ENCODE assay signal across 18 cellular contexts in the genomic region with DNA sequence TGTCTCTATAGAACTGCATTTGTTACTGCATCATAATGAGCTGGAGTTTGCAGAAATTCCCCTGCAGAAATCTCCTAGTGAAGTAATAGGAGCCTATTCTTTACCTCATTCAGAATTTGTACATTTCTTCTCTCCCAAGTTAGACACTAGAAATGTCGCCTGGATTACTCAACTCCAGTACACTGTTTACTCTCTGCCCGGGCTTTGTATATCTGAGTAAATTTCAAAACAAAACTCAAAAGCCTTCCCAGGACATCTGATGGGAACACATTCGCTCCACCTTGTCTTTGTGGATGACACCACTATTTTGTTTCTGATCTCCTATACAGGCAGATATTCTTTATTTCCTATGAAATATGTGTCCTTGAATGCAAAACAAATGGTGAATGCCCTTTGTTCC.
DNase-seq lines count a peak whose midpoint lies in the region; ATAC-seq and TF ChIP-seq lines count a peak whose summit lies in the region.
"Had no signal": no experiment of that assay in that cellular context is flagged by ENCODE, and none has a peak within 500 bp of the region (broad histone marks: within the 10 kb centered on the region; RNA-seq: fewer than 3 reads in every experiment).

No MANE protein-coding gene starts in this region.

- H3K4me3 ChIP-seq in breast epithelium = no peak overlapping the region
- H3K4me3 ChIP-seq in mesenchymal stem cell (ENCODE audit: insufficient read depth in 1 of 2, low read depth in 1 of 2, low read length in 2 of 2) = no peak overlapping the region
- H3K4me3 ChIP-seq: A549; BLaER1 treated with 17β-estradiol and CSF1 and Interleukin-3, amounts not matched to agents 10 nM and 100 nM had no signal

- WGBS in mesenchymal stem cell = 42% methylated on average over 2 of the region's 3 CpGs

- intact Hi-C loops in MCF 10A (cut with micrococcal nuclease) = no loop called here
- intact Hi-C loops in breast epithelium (cut with DNase I; ENCODE audit: low total_unique reads) = no loop called here

- H3K4me1 Mint-ChIP-seq in MCF 10A (ENCODE audit: insufficient read depth, unreplicated experiment) = peaks cover 4% of the 10 kb centered on the region
- H3K4me1 Mint-ChIP-seq: B cell had no signal

- H3K27ac Mint-ChIP-seq in MCF 10A (ENCODE audit: low read depth, unreplicated experiment) = no peak overlapping the region
- H3K27ac Mint-ChIP-seq: B cell; CD4-positive, alpha-beta T cell; CD8-positive, alpha-beta T cell had no signal

- no peak overlapping the region for H2BK5ac ChIP-seq in mesenchymal stem cell (ENCODE audit: low read depth, low read length, poor library complexity, severe bottlenecking)

- TF ChIP-seq POLR2A in breast epithelium (IDR thresholded peaks at IDR 0.05) = no peak

- no peak overlapping the region for H2BK120ac ChIP-seq in mesenchymal stem cell (ENCODE audit: low read depth, low read length)

- CTCF ChIA-PET in MCF 10A (lab: Yijun Ruan, JAX) = no interaction called here

- no peak overlapping the region for H3K4ac ChIP-seq in mesenchymal stem cell (ENCODE audit: low read depth in 1 of 2, low read length in 2 of 2)

- no peak overlapping the region for H4K8ac ChIP-seq in mesenchymal stem cell (ENCODE audit: low read length)

- no peak overlapping the region for H3K4me3 Mint-ChIP-seq in MCF 10A (ENCODE audit: unreplicated experiment)
- H3K4me3 Mint-ChIP-seq: B cell; CD4-positive, alpha-beta T cell; CD8-positive, alpha-beta T cell had no signal

- H3K79me1 ChIP-seq in mesenchymal stem cell (replicated peaks; ENCODE audit: low read length, poor library complexity, severe bottlenecking) = no peaks in the 10 kb centered on the region

- ATAC-seq in left lobe of liver (peak; percentile 53), HG03342 (IDR thresholded peaks at IDR 0.05; ENCODE audit: unreplicated experiment) (no peak)
- ATAC-seq: A549; CD8-positive, alpha-beta T cell had no signal

- no peak overlapping the region for H2BK15ac ChIP-seq in mesenchymal stem cell (ENCODE audit: low read depth, poor library complexity, severe bottlenecking)

- no peaks in the 10 kb centered on the region for H3K27me3 ChIP-seq in breast epithelium
- H3K27me3 ChIP-seq in mesenchymal stem cell (ENCODE audit: control insufficient read depth in 1 of 2, insufficient read depth in 1 of 2, low read length in 2 of 2) = no peaks in the 10 kb centered on the region
- H3K27me3 ChIP-seq: BLaER1 treated with 17β-estradiol and CSF1 and Interleukin-3, amounts not matched to agents 10 nM and 100 nM had no signal

- TF ChIP-seq CTCF in MCF 10A (IDR thresholded peaks at IDR 0.05; ENCODE audit: unreplicated experiment) (no peak), breast epithelium (IDR thresholded peaks at IDR 0.05) (no peak), VCaP (conservative IDR thresholded peaks at IDR 0.05) (no peak)

- H2AK5ac ChIP-seq in mesenchymal stem cell (ENCODE audit: low read length, severe bottlenecking) = no peak overlapping the region

- H3K23ac ChIP-seq in mesenchymal stem cell (ENCODE audit: low read length in 2 of 2) = no peak overlapping the region

- POLR2A ChIA-PET in MCF 10A (lab: Yijun Ruan, JAX) = no interaction called here

- no TSS peak for BruUV-seq in MCF 10A (replicated peaks; lab: Mats Ljungman, UMichigan)

- no peak overlapping the region for H3K4me2 ChIP-seq in mesenchymal stem cell (ENCODE audit: low read length, poor library complexity, severe bottlenecking)
- H3K4me2 ChIP-seq: A549; BLaER1 treated with 17β-estradiol and CSF1 and Interleukin-3, amounts not matched to agents 10 nM and 100 nM had no signal

- no peak overlapping the region for H2BK12ac ChIP-seq in mesenchymal stem cell (ENCODE audit: low read length in 2 of 2)

- H3K4me1 ChIP-seq in breast epithelium = no peaks in the 10 kb centered on the region
- no peaks in the 10 kb centered on the region for H3K4me1 ChIP-seq in mesenchymal stem cell (ENCODE audit: control insufficient read depth, insufficient read depth, low read depth, low read length)
- H3K4me1 ChIP-seq: A549; BLaER1 treated with 17β-estradiol and CSF1 and Interleukin-3, amounts not matched to agents 10 nM and 100 nM; Caco-2 had no signal

- peaks cover 5% of the 10 kb centered on the region for H3K36me3 Mint-ChIP-seq in MCF 10A (ENCODE audit: insufficient read depth, unreplicated experiment)
- H3K36me3 Mint-ChIP-seq: CD8-positive, alpha-beta T cell had no signal

- H3K18ac ChIP-seq in mesenchymal stem cell (ENCODE audit: low read depth in 1 of 2, low read length in 2 of 2) = no peak overlapping the region

- H4K91ac ChIP-seq in mesenchymal stem cell (ENCODE audit: low read length) = no peak overlapping the region

- H3K9me3 ChIP-seq in breast epithelium (no peaks in the 10 kb centered on the region), mesenchymal stem cell (ENCODE audit: control insufficient read depth, low read length) (no peaks in the 10 kb centered on the region)
- H3K9me3 ChIP-seq: A549; BLaER1 treated with 17β-estradiol and CSF1 and Interleukin-3, amounts not matched to agents 10 nM and 100 nM; Caco-2 had no signal

- DNase-seq in MCF 10A (ENCODE audit: unreplicated experiment) (peak; percentile 14), breast epithelium (ENCODE audit: low spot score in 2 of 2) (no peak), left lobe of liver (ENCODE audit: low spot score) (no peak), mesenchymal stem cell (no peak)
- DNase-seq: AML-193; Caco-2; Calu3; CD4-positive, alpha-beta T cell; CD8-positive, alpha-beta T cell; DMS79 treated with DMSO at 0.1 percent for 48 hours; GF-D8 had no signal

- no peaks in the 10 kb centered on the region for H3K9me3 Mint-ChIP-seq in MCF 10A (ENCODE audit: unreplicated experiment)
- H3K9me3 Mint-ChIP-seq: CD4-positive, alpha-beta T cell; CD8-positive, alpha-beta T cell had no signal

- no peaks in the 10 kb centered on the region for H3K36me3 ChIP-seq in breast epithelium
- no peaks in the 10 kb centered on the region for H3K36me3 ChIP-seq in mesenchymal stem cell (ENCODE audit: control insufficient read depth in 1 of 2, insufficient read depth in 2 of 2, low read depth in 1 of 2, low read length in 2 of 2)
- H3K36me3 ChIP-seq: BLaER1 treated with 17β-estradiol and CSF1 and Interleukin-3, amounts not matched to agents 10 nM and 100 nM had no signal

- no peaks in the 10 kb centered on the region for H3K27me3 Mint-ChIP-seq in MCF 10A (ENCODE audit: insufficient read depth, unreplicated experiment)

- no peak overlapping the region for H3K27ac ChIP-seq in breast epithelium
- peak overlapping the region; percentile 13; the same call in 1 of the 2 replicates for H3K27ac ChIP-seq in VCaP
- no peak overlapping the region for H3K27ac ChIP-seq in mesenchymal stem cell (ENCODE audit: low read length, poor library complexity, severe bottlenecking)
- H3K27ac ChIP-seq: 22Rv1; A549; BLaER1 treated with 17β-estradiol and CSF1 and Interleukin-3, amounts not matched to agents 10 nM and 100 nM; C4-2B had no signal

- no peak overlapping the region for H3K9ac ChIP-seq in mesenchymal stem cell (ENCODE audit: low read length)
- H3K9ac ChIP-seq: BLaER1 treated with 17β-estradiol and CSF1 and Interleukin-3, amounts not matched to agents 10 nM and 100 nM had no signal

- no peak overlapping the region for H3K14ac ChIP-seq in mesenchymal stem cell (ENCODE audit: low read length in 2 of 2)

- no peak overlapping the region for H2AFZ ChIP-seq in mesenchymal stem cell (ENCODE audit: low read depth, low read length)
